Comparison of ENCODE assay signal across 23 cellular contexts in the genomic region with DNA sequence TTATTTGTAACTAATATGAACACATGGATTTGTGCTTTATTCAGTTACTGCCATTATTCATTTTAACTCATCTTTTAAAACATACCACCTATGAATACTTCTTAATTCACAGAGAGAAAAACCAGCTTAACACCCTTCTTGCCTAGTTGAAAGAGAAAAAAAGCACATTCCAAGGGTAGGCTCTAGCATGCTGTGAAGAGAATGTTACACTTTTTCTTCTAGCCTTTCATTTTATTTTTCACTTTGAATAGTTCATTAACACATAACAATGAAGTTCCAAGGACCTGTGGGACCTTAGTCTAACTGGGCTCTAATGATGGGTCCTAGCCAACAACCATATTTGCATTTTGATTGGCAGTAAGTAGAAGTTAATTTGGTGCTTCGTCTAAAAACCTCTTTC.
"Had no signal": no experiment of that assay in that cellular context is flagged by ENCODE, and none has a peak within 500 bp of the region (broad histone marks: within the 10 kb centered on the region; RNA-seq: fewer than 3 reads in every experiment).

No MANE protein-coding gene starts in this region.

- H3K4me2 ChIP-seq: smooth muscle cell had no signal

- DNase-seq: cortex of kidney; effector memory CD8-positive, alpha-beta T cell; left cardiac atrium; left lung; mesenchymal stem cell; midbrain; naive thymus-derived CD4-positive, alpha-beta T cell; nucleus accumbens; stimulated activated CD4-positive, alpha-beta T cell treated with anti-CD3 and anti-CD28 coated beads, Interleukin-12 subunit alpha, Interleukin-12 subunit beta, amount 100 ng/mL, for 4 hours; stimulated activated CD4-positive, alpha-beta T cell treated with anti-CD3 and anti-CD28 coated beads, Interleukin-1b, Interleukin-23, amount 100 ng/mL, for 48 hours; stimulated activated CD4-positive, alpha-beta T cell treated with anti-CD3 and anti-CD28 coated beads, Interleukin-4, amount 100 ng/mL, for 1 hour; stimulated activated naive CD4-positive, alpha-beta T cell treated with Interleukin-2 at 50 U/mL for 16 hours; substantia nigra; testis; tibial artery had no signal

- H3K4me3 Mint-ChIP-seq: effector memory CD8-positive, alpha-beta T cell; naive thymus-derived CD4-positive, alpha-beta T cell; nephron; stimulated activated effector memory CD8-positive, alpha-beta T cell treated with anti-CD3 and anti-CD28 coated beads, Interleukin-12 subunit alpha, Interleukin-12 subunit beta, amount 100 ng/mL, for 72 hours; type B pancreatic cell had no signal

- H3K27ac Mint-ChIP-seq: effector memory CD8-positive, alpha-beta T cell; naive thymus-derived CD4-positive, alpha-beta T cell; nephron; stimulated activated effector memory CD8-positive, alpha-beta T cell treated with anti-CD3 and anti-CD28 coated beads, Interleukin-12 subunit alpha, Interleukin-12 subunit beta, amount 100 ng/mL, for 72 hours; type B pancreatic cell had no signal

- H3K4me3 ChIP-seq: left lung, prostate gland, right atrium auricular region, smooth muscle cell, testis, tibial artery had no signal

- H3K27me3 ChIP-seq: left lung, right atrium auricular region, testis, tibial artery had no signal

- H3K9me3 ChIP-seq: left lung, prostate gland, right atrium auricular region, testis, tibial artery had no signal

- H3K27ac ChIP-seq: left lung, prostate gland, right atrium auricular region, testis, tibial artery had no signal

- H3K4me1 ChIP-seq: left lung, prostate gland, right atrium auricular region, testis, tibial artery had no signal

- H3K27me3 Mint-ChIP-seq: effector memory CD8-positive, alpha-beta T cell; naive thymus-derived CD4-positive, alpha-beta T cell; type B pancreatic cell had no signal

- H3K9me3 Mint-ChIP-seq: effector memory CD8-positive, alpha-beta T cell; naive thymus-derived CD4-positive, alpha-beta T cell; nephron; stimulated activated effector memory CD8-positive, alpha-beta T cell treated with anti-CD3 and anti-CD28 coated beads, Interleukin-12 subunit alpha, Interleukin-12 subunit beta, amount 100 ng/mL, for 72 hours; type B pancreatic cell had no signal

- H3K4me1 Mint-ChIP-seq: naive thymus-derived CD4-positive, alpha-beta T cell; stimulated activated effector memory CD8-positive, alpha-beta T cell treated with anti-CD3 and anti-CD28 coated beads, Interleukin-12 subunit alpha, Interleukin-12 subunit beta, amount 100 ng/mL, for 72 hours had no signal

- FAIRE-seq: frontal cortex, islet of Langerhans had no signal

- H3K36me3 Mint-ChIP-seq: naive thymus-derived CD4-positive, alpha-beta T cell; stimulated activated effector memory CD8-positive, alpha-beta T cell treated with anti-CD3 and anti-CD28 coated beads, Interleukin-12 subunit alpha, Interleukin-12 subunit beta, amount 100 ng/mL, for 72 hours; type B pancreatic cell had no signal

- H3K36me3 ChIP-seq: left lung, prostate gland, right atrium auricular region, tibial artery had no signal
